Comparison of ENCODE assay signal across 25 cellular contexts in the genomic region with DNA sequence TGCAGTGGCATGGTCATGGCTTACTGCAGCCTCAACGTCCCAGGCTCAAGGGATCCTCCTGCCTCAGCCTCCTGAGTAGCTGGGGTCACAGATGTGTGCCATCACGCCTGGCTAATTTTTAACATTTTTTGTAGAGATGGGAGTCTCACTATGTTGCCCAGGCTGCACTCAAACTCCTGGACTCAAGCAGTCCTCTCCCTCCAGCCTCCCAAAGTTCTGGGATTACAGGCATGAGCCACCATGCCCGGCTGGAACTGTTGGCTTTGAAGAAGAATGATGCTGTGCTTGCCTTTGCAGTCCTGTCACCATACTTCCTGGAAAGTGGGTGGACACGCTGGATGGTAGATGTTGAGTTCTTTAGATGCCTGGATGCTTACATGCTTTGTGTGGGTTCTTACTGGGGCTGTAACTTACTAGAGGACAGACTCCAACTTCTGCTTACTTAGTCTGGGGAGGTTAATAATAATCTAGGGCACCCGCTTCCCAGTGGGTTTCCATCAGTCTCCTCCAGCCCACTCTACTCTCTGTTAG. TPM values are rescaled to one million over a fixed set of nuclear protein-coding genes. Genes with fewer than 3 reads are reported as not detected.
DNase-seq lines count a peak whose midpoint lies in the region; ATAC-seq and TF ChIP-seq lines count a peak whose summit lies in the region.
"Had no signal": no experiment of that assay in that cellular context is flagged by ENCODE, and none has a peak within 500 bp of the region (broad histone marks: within the 10 kb centered on the region; RNA-seq: fewer than 3 reads in every experiment).

No MANE protein-coding gene starts in this region.

- H3K4me1 ChIP-seq in rectal smooth muscle tissue (ENCODE audit: control insufficient read depth, insufficient read depth, low read length) (peaks cover 37% of the 10 kb centered on the region), esophagus squamous epithelium (peaks cover 18 to 80% (median 40%) of the 10 kb centered on the region in 3 donors)

- POLR2A ChIA-PET in activated CD8-positive, alpha-beta T cell treated with anti-CD3 and anti-CD28 coated beads for 36 hours (lab: Charles Lee), result no interaction called here

- no peaks in the 10 kb centered on the region for H3K36me3 Mint-ChIP-seq in activated CD8-positive, alpha-beta T cell treated with anti-CD3 and anti-CD28 coated beads for 36 hours (ENCODE audit: low read depth)
- H3K36me3 Mint-ChIP-seq: IgD-negative memory B cell had no signal

- CTCF ChIA-PET in activated CD8-positive, alpha-beta T cell treated with anti-CD3 and anti-CD28 coated beads for 36 hours (lab: Charles Lee), result interaction anchor here (0.9 to 1.9 kb wide), 3 partner anchors 25 to 166 kb away, joined by 4 to 7 read pairs (median 5); no protein-coding TSS in a partner anchor

- peaks cover 51% of the 10 kb centered on the region for H3K4me1 Mint-ChIP-seq in activated CD8-positive, alpha-beta T cell treated with anti-CD3 and anti-CD28 coated beads for 36 hours (ENCODE audit: low read depth)

- H3K4me3 ChIP-seq in AG10803 (ENCODE audit: low read length) (no peak overlapping the region), HL-60 (replicated peaks; ENCODE audit: insufficient read depth, low read length) (no peak overlapping the region), rectal smooth muscle tissue (ENCODE audit: low read length) (no peak overlapping the region), esophagus squamous epithelium (no peak overlapping the region)
- H3K4me3 ChIP-seq: gastrocnemius medialis, mucosa of descending colon, upper lobe of right lung had no signal

- peak; percentile 52 for DNase-seq in AG10803 (ENCODE audit: low read depth)
- peak in 1 of 2 experiments; percentile 24 for DNase-seq in HL-60 (ENCODE audit: low read depth in 1 of 2, low spot score in 1 of 2)
- DNase-seq in dedifferentiated amniotic fluid mesenchymal stem cell (ENCODE audit: extremely low spot score), result peak; percentile 43
- no peak for DNase-seq in SIG-M5 (lab: John Stamatoyannopoulos, UW)
- DNase-seq in activated CD8-positive, alpha-beta T cell treated with anti-CD3 and anti-CD28 coated beads for 36 hours, result no peak
- no peak for DNase-seq in esophagus squamous epithelium (lab: John Stamatoyannopoulos, UW)
- no peak for DNase-seq in stimulated activated CD4-positive, alpha-beta T cell treated with anti-CD3 and anti-CD28 coated beads, Interleukin-4, amount 100 ng/mL, for 1 hour
- DNase-seq: activated CD4-positive, CD25-positive, alpha-beta regulatory T cell treated with anti-CD3 and anti-CD28 coated beads, Interleukin-2, amount 50 U/mL, for 72 hours; activated gamma-delta T cell treated with Interleukin-2 at 50 U/mL for 16 hours; activated naive CD8-positive, alpha-beta T cell treated with anti-CD3 and anti-CD28 coated beads, Interleukin-2, amount 50 U/mL, for 24 hours; effector memory CD4-positive, alpha-beta T cell; gastrocnemius medialis; hypothalamus; mucosa of descending colon; NCI-H1105 treated with DMSO at 0.1 percent for 48 hours; NCI-H2081; NCI-H446; nephron progenitor cell; SHP77 treated with DMSO at 0.1 percent for 48 hours; SW 1271; upper lobe of right lung had no signal

- no peak overlapping the region for H3K27ac Mint-ChIP-seq in activated CD8-positive, alpha-beta T cell treated with anti-CD3 and anti-CD28 coated beads for 36 hours
- H3K27ac Mint-ChIP-seq: activated naive CD8-positive, alpha-beta T cell treated with anti-CD3 and anti-CD28 coated beads, Interleukin-2, amount 50 U/mL, for 24 hours; IgD-negative memory B cell had no signal

- intact Hi-C loops in activated CD8-positive, alpha-beta T cell treated with anti-CD3 and anti-CD28 coated beads for 36 hours (cut with micrococcal nuclease), result no loop called here
- intact Hi-C loops in esophagus squamous epithelium (cut with DNase I), result no loop called here

- H3K36me3 ChIP-seq in rectal smooth muscle tissue (ENCODE audit: control insufficient read depth, insufficient read depth, low read length) (no peaks in the 10 kb centered on the region), esophagus squamous epithelium (no peaks in the 10 kb centered on the region)
- H3K36me3 ChIP-seq: gastrocnemius medialis, upper lobe of right lung had no signal

- H3K9me3 Mint-ChIP-seq in activated CD8-positive, alpha-beta T cell treated with anti-CD3 and anti-CD28 coated beads for 36 hours, result no peaks in the 10 kb centered on the region
- H3K9me3 Mint-ChIP-seq: activated naive CD8-positive, alpha-beta T cell treated with anti-CD3 and anti-CD28 coated beads, Interleukin-2, amount 50 U/mL, for 24 hours; brain; IgD-negative memory B cell; nephron progenitor cell had no signal

- H3K27me3 Mint-ChIP-seq in activated CD8-positive, alpha-beta T cell treated with anti-CD3 and anti-CD28 coated beads for 36 hours, result no peaks in the 10 kb centered on the region
- H3K27me3 Mint-ChIP-seq: activated naive CD8-positive, alpha-beta T cell treated with anti-CD3 and anti-CD28 coated beads, Interleukin-2, amount 50 U/mL, for 24 hours; brain; IgD-negative memory B cell had no signal

- WGBS in esophagus squamous epithelium, 2 donors, result 61 to 88% methylated on average over 3 of the region's 5 CpGs

- H3K9me3 ChIP-seq in esophagus squamous epithelium, result no peaks in the 10 kb centered on the region
- H3K9me3 ChIP-seq: gastrocnemius medialis, mucosa of descending colon, upper lobe of right lung had no signal

- no peak for TF ChIP-seq POLR2A in esophagus squamous epithelium (IDR thresholded peaks at IDR 0.05)

- TF ChIP-seq CTCF in AG10803 (conservative IDR thresholded peaks at IDR 0.05; ENCODE audit: low read length), result no peak
- TF ChIP-seq CTCF in HL-60 (IDR thresholded peaks at IDR 0.05; ENCODE audit: insufficient read depth, low read length), result no peak
- no peak for TF ChIP-seq CTCF in activated CD8-positive, alpha-beta T cell treated with anti-CD3 and anti-CD28 coated beads for 36 hours (IDR thresholded peaks at IDR 0.05)
- TF ChIP-seq CTCF in esophagus squamous epithelium (IDR thresholded peaks at IDR 0.05), result no peak

- no peak for ATAC-seq in activated CD8-positive, alpha-beta T cell treated with anti-CD3 and anti-CD28 coated beads for 36 hours
- ATAC-seq: activated naive CD8-positive, alpha-beta T cell treated with anti-CD3 and anti-CD28 coated beads, Interleukin-2, amount 50 U/mL, for 24 hours; esophagus mucosa; gastrocnemius medialis had no signal

- no peaks in the 10 kb centered on the region for H3K27me3 ChIP-seq in HL-60 (ENCODE audit: insufficient read depth, poor library complexity, severe bottlenecking)
- no peaks in the 10 kb centered on the region for H3K27me3 ChIP-seq in rectal smooth muscle tissue (ENCODE audit: control insufficient read depth, insufficient read depth, low read length)
- H3K27me3 ChIP-seq in esophagus squamous epithelium, result no peaks in the 10 kb centered on the region
- H3K27me3 ChIP-seq: gastrocnemius medialis, upper lobe of right lung had no signal

- peak overlapping the region; percentile 77 for H3K27ac ChIP-seq in HL-60 (replicated peaks)
- peak overlapping the region; percentile 30 for H3K27ac ChIP-seq in rectal smooth muscle tissue (ENCODE audit: low read depth, low read length)
- H3K27ac ChIP-seq in esophagus squamous epithelium, result peak overlapping the region in 1 of 4 donors; percentile 82
- H3K27ac ChIP-seq: upper lobe of right lung had no signal

- no peak overlapping the region for H3K9ac ChIP-seq in rectal smooth muscle tissue (ENCODE audit: low read length)

- no peak overlapping the region for H3K4me3 Mint-ChIP-seq in activated CD8-positive, alpha-beta T cell treated with anti-CD3 and anti-CD28 coated beads for 36 hours
- H3K4me3 Mint-ChIP-seq: activated naive CD8-positive, alpha-beta T cell treated with anti-CD3 and anti-CD28 coated beads, Interleukin-2, amount 50 U/mL, for 24 hours; brain; IgD-negative memory B cell; nephron progenitor cell had no signal

RNA-seq across cellular contexts. Expression of gene IGF1R, which starts 36.7 kb away (rescaled TPM):
- total RNA-seq in activated CD8-positive, alpha-beta T cell treated with anti-CD3 and anti-CD28 coated beads for 36 hours, result 10 to 100 TPM; 22.8 to 24.7 TPM
- 10 to 100 TPM; 20.5 to 54.8 (median 40.4) TPM for total RNA-seq in esophagus squamous epithelium

Comparison
In these comparisons a context has a peak if more than half of its experiments do, and no peak if none do; other contexts are left out.
1. DNase-seq: peak in AG10803 (single experiment) and dedifferentiated amniotic fluid mesenchymal stem cell (single experiment); none in SIG-M5 (single experiment), activated CD8-positive, alpha-beta T cell treated with anti-CD3 and anti-CD28 coated beads for 36 hours (single experiment), esophagus squamous epithelium (single experiment) and stimulated activated CD4-positive, alpha-beta T cell treated with anti-CD3 and anti-CD28 coated beads, Interleukin-4, amount 100 ng/mL, for 1 hour (single experiment).